ENCODE assay signal across 23 cellular contexts in genomic region chr4:166301266-166301665, GRCh38.
DNase-seq lines count a peak whose midpoint lies in the region; ATAC-seq and TF ChIP-seq lines count a peak whose summit lies in the region.
"Had no signal": no experiment of that assay in that cellular context is flagged by ENCODE, and none has a peak within 500 bp of the region (broad histone marks: within the 10 kb centered on the region; RNA-seq: fewer than 3 reads in every experiment).

No MANE protein-coding gene starts in this region.

- H3K4me3 Mint-ChIP-seq in neural crest cell, result no peak overlapping the region
- H3K4me3 Mint-ChIP-seq: B cell, CD14-positive monocyte had no signal

- DNase-seq in EL (peak; percentile 18), SW480 (ENCODE audit: low spot score) (peak; percentile 21), cardiac fibroblast (ENCODE audit: low read depth in 2 of 2) (peak; percentile 2 to 21), neural crest cell (ENCODE audit: low read depth, low spot score) (no peak), NCI-H2171 treated with DMSO at 0.1 percent for 48 hours (lab: John Stamatoyannopoulos, UW) (no peak), NCI-H526 treated with DMSO at 0.1 percent for 48 hours (lab: John Stamatoyannopoulos, UW) (no peak)
- DNase-seq in stimulated activated CD4-positive, alpha-beta T cell treated with anti-CD3 and anti-CD28 coated beads, Interleukin-12 subunit alpha, Interleukin-12 subunit beta, amount 100 ng/mL, for 4 hours, result no peak
- DNase-seq: GF-D8; Kasumi-1; MM.1S; NCI-H1092; NCI-H1436; NCI-H187 treated with DMSO at 0.1 percent for 48 hours; NCI-H2107; NCI-H2227 treated with DMSO at 0.1 percent for 48 hours; NCI-H510A treated with DMSO at 0.1 percent for 48 hours; NCI-H774; NK-92 treated with Interleukin-12 subunit alpha and Interleukin-12 subunit beta, amount 100 ng/mL, for 24 hours; SIG-M5 had no signal

- TF ChIP-seq CTCF in cardiac fibroblast (IDR thresholded peaks at IDR 0.05; ENCODE audit: low read depth, low read length) (no peak), neural crest cell (conservative IDR thresholded peaks at IDR 0.05) (no peak)

- peaks cover 2% of the 10 kb centered on the region for H3K36me3 Mint-ChIP-seq in neural crest cell (ENCODE audit: low read depth)
- H3K36me3 Mint-ChIP-seq: CD14-positive monocyte had no signal

- peak overlapping the region; percentile 4 for H3K27ac Mint-ChIP-seq in neural crest cell (ENCODE audit: unreplicated experiment)
- H3K27ac Mint-ChIP-seq: B cell, CD14-positive monocyte had no signal

- ATAC-seq in HG02852 (IDR thresholded peaks at IDR 0.05; ENCODE audit: unreplicated experiment), result no peak
- ATAC-seq: HCT116 had no signal

- H3K4me3 ChIP-seq in cardiac fibroblast (replicated peaks in 1 of 2; ENCODE audit: low read depth in 2 of 2, low read length in 2 of 2), result no peak overlapping the region

- H3K27me3 Mint-ChIP-seq in neural crest cell (ENCODE audit: low read depth), result no peaks in the 10 kb centered on the region
- H3K27me3 Mint-ChIP-seq: B cell had no signal

- peaks cover 12% of the 10 kb centered on the region for H3K9me3 Mint-ChIP-seq in neural crest cell

- H3K4me1 Mint-ChIP-seq in neural crest cell, result no peaks in the 10 kb centered on the region
- H3K4me1 Mint-ChIP-seq: B cell, CD14-positive monocyte had no signal

Comparison
In these comparisons a context has a peak if more than half of its experiments do, and no peak if none do; other contexts are left out.
1. DNase-seq: peak in EL (single experiment), SW480 (single experiment) and cardiac fibroblast (2 of 2); none in neural crest cell (single experiment), NCI-H2171 treated with DMSO at 0.1 percent for 48 hours (single experiment), stimulated activated CD4-positive, alpha-beta T cell treated with anti-CD3 and anti-CD28 coated beads, Interleukin-12 subunit alpha, Interleukin-12 subunit beta, amount 100 ng/mL, for 4 hours (single experiment) and NCI-H526 treated with DMSO at 0.1 percent for 48 hours (single experiment).